In genomic region chr5:172683696-172684464, GRCh38 we compare ENCODE assay signal across 1 cellular context.
TF ChIP-seq lines count a peak whose summit lies in the region.

No MANE protein-coding gene starts in this region.

TF ChIP-seq in SK-N-SH treated with all-trans-retinoic acid at 6 μM for 48 hours, 23 proteins besides CTCF, POLR2A, EP300 and RAD21 (continued from another document):
- TF ChIP-seq PATZ1 (CRISPR knock-in tag; IDR thresholded peaks at IDR 0.05; ENCODE audit: borderline replicate concordance) (no peak), ZFP30 (CRISPR knock-in tag; IDR thresholded peaks at IDR 0.05) (no peak), ESRRG (CRISPR knock-in tag; IDR thresholded peaks at IDR 0.05) (no peak), ZNF565 (CRISPR knock-in tag; conservative IDR thresholded peaks at IDR 0.05; ENCODE audit: low read depth) (no peak), CREB5 (CRISPR knock-in tag; IDR thresholded peaks at IDR 0.05; ENCODE audit: low read depth) (no peak), ZNF70 (CRISPR knock-in tag; IDR thresholded peaks at IDR 0.05) (no peak), ARNTL (CRISPR knock-in tag; IDR thresholded peaks at IDR 0.05; ENCODE audit: borderline replicate concordance, low read depth) (no peak)
